Comparison of ENCODE assay signal across 19 cellular contexts in the genomic region with DNA sequence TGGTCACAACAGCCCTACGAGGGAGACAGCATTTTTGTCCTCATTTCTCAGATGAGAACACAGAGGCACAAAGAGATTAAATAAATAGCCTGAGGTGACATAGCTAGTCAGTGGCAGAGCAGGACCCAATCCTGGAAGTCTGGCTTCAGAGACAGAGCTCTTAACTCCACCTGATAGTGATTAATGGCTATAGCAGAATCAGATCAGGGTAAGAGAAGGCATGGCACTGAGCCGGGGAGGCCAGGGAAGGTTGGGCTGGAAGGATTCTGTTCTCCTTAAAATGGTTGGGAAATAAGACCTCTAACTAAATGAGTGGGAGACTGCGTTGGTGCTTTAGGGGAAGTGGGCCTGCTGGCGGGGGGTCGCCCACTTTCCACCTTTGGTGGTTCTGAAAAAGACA.
DNase-seq lines count a peak whose midpoint lies in the region; ATAC-seq and TF ChIP-seq lines count a peak whose summit lies in the region.
"Had no signal": no experiment of that assay in that cellular context is flagged by ENCODE, and none has a peak within 500 bp of the region (broad histone marks: within the 10 kb centered on the region; RNA-seq: fewer than 3 reads in every experiment).

No MANE protein-coding gene starts in this region.

- no peaks in the 10 kb centered on the region for H3K9me3 Mint-ChIP-seq in nephron
- H3K9me3 Mint-ChIP-seq: CD4-positive, alpha-beta memory T cell; T-helper 2 cell treated with Interferon-gamma antibody and Interleukin-4, amounts not matched to agents 5 μg/mL and 100 μg/mL, for 36 hours had no signal

- peaks cover 59% of the 10 kb centered on the region for H3K4me1 Mint-ChIP-seq in nephron
- H3K4me1 Mint-ChIP-seq: B cell had no signal

- ATAC-seq in HG02884 (IDR thresholded peaks at IDR 0.05; ENCODE audit: unreplicated experiment) = no peak

- H3K27me3 Mint-ChIP-seq in nephron (ENCODE audit: low read depth) = no peaks in the 10 kb centered on the region
- H3K27me3 Mint-ChIP-seq: B cell; CD4-positive, alpha-beta memory T cell had no signal

- no peaks in the 10 kb centered on the region for H3K36me3 Mint-ChIP-seq in nephron (ENCODE audit: low read depth)

- in situ Hi-C loops in GM13976 (cut with MboI; ENCODE audit: low sequenced_read_pairs, unreplicated experiment) = no loop called here

- H3K27ac Mint-ChIP-seq in nephron = peak overlapping the region in 2 of 3 experiments; percentile 75 to 77
- H3K27ac Mint-ChIP-seq: B cell; T-helper 2 cell treated with Interferon-gamma antibody and Interleukin-4, amounts not matched to agents 5 μg/mL and 100 μg/mL, for 36 hours had no signal

- TF ChIP-seq CTCF in 22Rv1 (IDR thresholded peaks at IDR 0.05) (no peak), nephron (IDR thresholded peaks at IDR 0.05; ENCODE audit: unreplicated experiment in 3 of 3) (no peak), GM13976 (IDR thresholded peaks at IDR 0.05; ENCODE audit: borderline replicate concordance, control extremely low read depth, extremely low read depth, insufficient read depth, missing control alignments) (no peak)

- no peak overlapping the region for H3K4me3 Mint-ChIP-seq in nephron
- H3K4me3 Mint-ChIP-seq: B cell; CD4-positive, alpha-beta memory T cell; T-helper 2 cell treated with Interferon-gamma antibody and Interleukin-4, amounts not matched to agents 5 μg/mL and 100 μg/mL, for 36 hours had no signal

- H3K27ac ChIP-seq in 22Rv1 = peak overlapping the region; percentile 59
- H3K27ac ChIP-seq: RWPE1, SJCRH30 had no signal

- DNase-seq in CD1c-positive myeloid dendritic cell (ENCODE audit: extremely low spot score) (peak; percentile 30), NCI-H345 treated with DMSO at 0.1 percent for 48 hours (lab: John Stamatoyannopoulos, UW; ENCODE audit: unreplicated experiment) (peak; percentile 47), NCI-H2107 treated with DMSO at 0.1 percent for 48 hours (lab: John Stamatoyannopoulos, UW; ENCODE audit: unreplicated experiment) (no peak), GM13976 (ENCODE audit: low spot score) (no peak), ureter (ENCODE audit: low spot score) (no peak)
- DNase-seq: CD4-positive, alpha-beta memory T cell; DMS79; HCEC 1CT; NCI-H1694; NCI-H524; NK-92 treated with Interleukin-12 subunit alpha and Interleukin-12 subunit beta, amount 100 ng/mL, for 24 hours; OCI-M1; SJCRH30 had no signal

Comparison
In these comparisons a context has a peak if more than half of its experiments do, and no peak if none do; other contexts are left out.
1. DNase-seq: peak in CD1c-positive myeloid dendritic cell (single experiment) and NCI-H345 treated with DMSO at 0.1 percent for 48 hours (single experiment); none in NCI-H2107 treated with DMSO at 0.1 percent for 48 hours (single experiment), GM13976 (single experiment) and ureter (single experiment).